In genomic region chr3:126197854-126198584, GRCh38 we compare ENCODE assay signal across 8 cellular contexts. TPM values are rescaled to one million over a fixed set of nuclear protein-coding genes. Genes with fewer than 3 reads are reported as not detected.
DNase-seq lines count a peak whose midpoint lies in the region; ATAC-seq and TF ChIP-seq lines count a peak whose summit lies in the region.

No MANE protein-coding gene starts in this region.

- H3K27ac ChIP-seq in liver (ENCODE audit: low read depth in 1 of 2, low read length in 2 of 2), result peak overlapping the region; percentile 75 to 91

- peak overlapping the region; percentile 7 to 99 for H3K9ac ChIP-seq in liver (ENCODE audit: low read depth in 1 of 2, low read length in 2 of 2)

- peak; percentile 75 for TF ChIP-seq CTCF in liver (IDR thresholded peaks at IDR 0.05; ENCODE audit: low read depth, low read length, missing input control)

- DNase-seq in NCI-H82 (lab: John Stamatoyannopoulos, UW), result peak; percentile 78
- no peak for DNase-seq in NCI-H82 treated with DMSO at 0.1 percent for 48 hours (lab: John Stamatoyannopoulos, UW; ENCODE audit: unreplicated experiment)
- peak; percentile 53 to 56 for DNase-seq in Kasumi-1 (lab: John Stamatoyannopoulos, UW)
- DNase-seq in SW480 (ENCODE audit: low spot score), result peak; percentile 66
- peak; percentile 84 for DNase-seq in cerebellar cortex (ENCODE audit: low spot score)
- peak; percentile 30 to 40 for DNase-seq in stimulated activated CD8-positive, alpha-beta memory T cell treated with anti-CD3 and anti-CD28 coated beads, Interleukin-2, amount 100 ng/mL, for 48 hours (ENCODE audit: low read depth in 2 of 2)

- H3K4me1 ChIP-seq in liver (ENCODE audit: control insufficient read depth in 4 of 4, insufficient read depth in 4 of 4, low read length in 3 of 4), result peaks cover 0 to 5% (median 0%) of the 10 kb centered on the region in 4 donors

- H3K36me3 ChIP-seq in liver (ENCODE audit: control insufficient read depth in 4 of 4, insufficient read depth in 3 of 4, low read depth in 1 of 4, low read length in 3 of 4), result no peaks in the 10 kb centered on the region

- WGBS in liver, result 15% methylated on average over 7 of the region's 7 CpGs

- peak overlapping the region; percentile 36 to 69 (median 52) for H3K4me3 ChIP-seq in liver (ENCODE audit: low read depth in 1 of 3, low read length in 3 of 3)

- H3K27me3 ChIP-seq in liver (ENCODE audit: control insufficient read depth in 4 of 4, insufficient read depth in 4 of 4, low read length in 3 of 4), result no peaks in the 10 kb centered on the region

- ATAC-seq in HG03378 (IDR thresholded peaks at IDR 0.05; ENCODE audit: unreplicated experiment), result no peak

- TF ChIP-seq RAD21 in liver (IDR thresholded peaks at IDR 0.05), result peak; percentile 86 to 89

- H3K9me3 ChIP-seq in liver (ENCODE audit: control insufficient read depth in 4 of 4, low read length in 3 of 4), result no peaks in the 10 kb centered on the region

TF ChIP-seq in liver, 16 proteins besides CTCF, POLR2A, EP300 and RAD21:
- peak; percentile 65 for TF ChIP-seq TAF1 (conservative IDR thresholded peaks at IDR 0.05)
- TF ChIP-seq HNF4G (IDR thresholded peaks at IDR 0.05), result peak; percentile 5
- TF ChIP-seq FOXA2 (IDR thresholded peaks at IDR 0.05), result no peak
- TF ChIP-seq FOXA1 (IDR thresholded peaks at IDR 0.05), result no peak
- TF ChIP-seq NR2F2 (IDR thresholded peaks at IDR 0.05), result no peak
- no peak for TF ChIP-seq EGR1 (IDR thresholded peaks at IDR 0.05; ENCODE audit: low read depth in 2 of 2)
- TF ChIP-seq RXRA (IDR thresholded peaks at IDR 0.05), result peak in 1 of 2 donors; percentile 46
- peak; percentile 82 for TF ChIP-seq YY1 (IDR thresholded peaks at IDR 0.05)
- TF ChIP-seq ZBTB33 (IDR thresholded peaks at IDR 0.05), result no peak
- no peak for TF ChIP-seq MAX (IDR thresholded peaks at IDR 0.05)
- no peak for TF ChIP-seq ATF3 (IDR thresholded peaks at IDR 0.05)
- TF ChIP-seq SP1 (IDR thresholded peaks at IDR 0.05), result peak; percentile 73
- TF ChIP-seq HNF4A (conservative IDR thresholded peaks at IDR 0.05), result peak; percentile 42 to 70
- TF ChIP-seq JUND (IDR thresholded peaks at IDR 0.05), result peak in 1 of 2 donors; percentile 56
- TF ChIP-seq GABPA (IDR thresholded peaks at IDR 0.05 in 1 of 2, conservative IDR thresholded peaks at IDR 0.05 in 1 of 2), result no peak
- TF ChIP-seq REST (IDR thresholded peaks at IDR 0.05), result peak; percentile 56

RNA-seq across cellular contexts. Expression of gene ALDH1L1, which starts 17.6 kb away (rescaled TPM):
- total RNA-seq in liver, result 100 to 1,000 TPM in 1 of 2 donors, 10 to 100 TPM in 1; 46.7 to 189 TPM
- polyA plus RNA-seq in liver, result 100 to 1,000 TPM; 105 to 234 TPM
